8 cellular contexts compared by ENCODE assay signal in genomic region chr7:1666779-1667565, GRCh38. TPM values are rescaled to one million over a fixed set of nuclear protein-coding genes. Genes with fewer than 3 reads are reported as not detected.
DNase-seq lines count a peak whose midpoint lies in the region; ATAC-seq and TF ChIP-seq lines count a peak whose summit lies in the region.

No MANE protein-coding gene starts in this region.

- no peak for DNase-seq in WTC11 (ENCODE audit: low spot score)
- DNase-seq in left ventricle myocardium superior = peak; percentile 61
- peak in 1 of 2 donors; percentile 4 for DNase-seq in gastrocnemius medialis
- DNase-seq in NCI-H2081 treated with DMSO at 0.1 percent for 48 hours (lab: John Stamatoyannopoulos, UW) = no peak
- DNase-seq in NCI-H2196 treated with DMSO at 0.1 percent for 48 hours (lab: John Stamatoyannopoulos, UW; ENCODE audit: unreplicated experiment) = no peak
- no peak for DNase-seq in central memory CD4-positive, alpha-beta T cell
- DNase-seq in C1 segment of cervical spinal cord (lab: John Stamatoyannopoulos, UW) = no peak

- H3K4me1 Mint-ChIP-seq in WTC11 = peaks cover 12% of the 10 kb centered on the region

- POLR2A ChIA-PET in WTC11 (lab: Charles Lee) = no interaction called here

- H3K9ac ChIP-seq in ES-I3 (ENCODE audit: low read depth, low read length) = peak overlapping the region; percentile 71

- H3K9me3 ChIP-seq in ES-I3 (ENCODE audit: control insufficient read depth, insufficient read depth, low read length) = no peaks in the 10 kb centered on the region
- H3K9me3 ChIP-seq in gastrocnemius medialis = no peaks in the 10 kb centered on the region

- H3K4me1 ChIP-seq in ES-I3 (ENCODE audit: insufficient read depth, low read length) (peaks cover 6% of the 10 kb centered on the region; the same call in 1 of the 2 replicates), gastrocnemius medialis (peaks cover 0 to 26% of the 10 kb centered on the region in 2 donors)

- CTCF ChIA-PET in WTC11 (lab: Charles Lee) = interaction anchor here (1.2 kb wide), 1 partner anchor 41 kb away, joined by 3 read pairs; no protein-coding TSS in a partner anchor

- no peak for TF ChIP-seq POLR2A in gastrocnemius medialis (IDR thresholded peaks at IDR 0.05)

- H3K36me3 ChIP-seq in ES-I3 (ENCODE audit: insufficient read depth, low read length) (no peaks in the 10 kb centered on the region), gastrocnemius medialis (no peaks in the 10 kb centered on the region)

- H3K4me3 Mint-ChIP-seq in WTC11 = peak overlapping the region; percentile 67

- intact Hi-C loops in left ventricle myocardium superior (cut with micrococcal nuclease) = no loop called here
- intact Hi-C loops in gastrocnemius medialis (cut with DNase I; ENCODE audit: low total_unique reads) = no loop called here

- in situ Hi-C loops in gastrocnemius medialis (cut with MboI; ENCODE audit: low sequenced_read_pairs in 4 of 4) = loop anchor here in 1 of 4 donors (25.0 kb wide), 1 partner anchor 545 kb away; no protein-coding TSS in a partner anchor

- ATAC-seq in WTC11 (no peak), left ventricle myocardium superior (peak; percentile 53), gastrocnemius medialis (no peak)

- H3K36me3 Mint-ChIP-seq in WTC11 = no peaks in the 10 kb centered on the region

- H3K27ac Mint-ChIP-seq in WTC11 = no peak overlapping the region

- 0 out of 2 replicates have a peak, but pooled peaks cover under 1% of the 10 kb centered on the region for H3K9me3 Mint-ChIP-seq in WTC11

- H3K27me3 ChIP-seq in gastrocnemius medialis = peaks cover 53 to 81% (median 77%) of the 10 kb centered on the region in 3 donors

- H3K4me3 ChIP-seq in gastrocnemius medialis = peak overlapping the region; percentile 45 to 64 (median 56)

- TF ChIP-seq CTCF in WTC11 (IDR thresholded peaks at IDR 0.05) (no peak), gastrocnemius medialis (IDR thresholded peaks at IDR 0.05 in 4 of 5, conservative IDR thresholded peaks at IDR 0.05 in 1 of 5) (no peak)

- H3K27ac ChIP-seq in gastrocnemius medialis = peak overlapping the region in 1 of 4 donors; percentile 5

- H3K27me3 Mint-ChIP-seq in WTC11 (ENCODE audit: low read depth) = peaks cover 70% of the 10 kb centered on the region

TF ChIP-seq in WTC11, 78 proteins besides CTCF, POLR2A, EP300 and RAD21:
- TF ChIP-seq ESRRA (CRISPR knock-in tag; IDR thresholded peaks at IDR 0.05; ENCODE audit: borderline replicate concordance) (no peak), USF1 (CRISPR knock-in tag; IDR thresholded peaks at IDR 0.05) (no peak), MLX (CRISPR knock-in tag; IDR thresholded peaks at IDR 0.05) (no peak), OVOL2 (CRISPR knock-in tag; IDR thresholded peaks at IDR 0.05; ENCODE audit: borderline replicate concordance) (no peak), TCF7 (CRISPR knock-in tag; IDR thresholded peaks at IDR 0.05; ENCODE audit: low read depth) (no peak), IRF2 (CRISPR knock-in tag; IDR thresholded peaks at IDR 0.05; ENCODE audit: borderline replicate concordance, low read depth) (no peak), ZNF532 (CRISPR knock-in tag; IDR thresholded peaks at IDR 0.05; ENCODE audit: borderline replicate concordance) (no peak), RORB (CRISPR knock-in tag; IDR thresholded peaks at IDR 0.05) (no peak), ZBTB21 (CRISPR knock-in tag; IDR thresholded peaks at IDR 0.05; ENCODE audit: borderline replicate concordance) (no peak), MAX (CRISPR knock-in tag; IDR thresholded peaks at IDR 0.05) (no peak), ARID4B (CRISPR knock-in tag; IDR thresholded peaks at IDR 0.05; ENCODE audit: borderline replicate concordance) (no peak), GABPB1 (CRISPR knock-in tag; IDR thresholded peaks at IDR 0.05) (no peak), HMGA2 (CRISPR knock-in tag; IDR thresholded peaks at IDR 0.05) (no peak)

RNA-seq across cellular contexts. Expression of gene ELFN1, which starts 3.1 kb away (rescaled TPM):
- total RNA-seq in WTC11 (2021) (4.1 to 4.6 TPM (median 4.4 TPM) in 3 replicates), left ventricle myocardium superior (12.0 TPM), gastrocnemius medialis (1 to 10 TPM in 1 of 4 donors, under 1 TPM in 3; 0.12 to 1.0 (median 0.46) TPM)
